Comparison of ENCODE assay signal across 7 cellular contexts in genomic region chrX:386768-387575, GRCh38. TPM values are rescaled to one million over a fixed set of nuclear protein-coding genes. Genes with fewer than 3 reads are reported as not detected.
DNase-seq lines count a peak whose midpoint lies in the region; ATAC-seq, FAIRE-seq and TF ChIP-seq lines count a peak whose summit lies in the region.

A gene with protein sequence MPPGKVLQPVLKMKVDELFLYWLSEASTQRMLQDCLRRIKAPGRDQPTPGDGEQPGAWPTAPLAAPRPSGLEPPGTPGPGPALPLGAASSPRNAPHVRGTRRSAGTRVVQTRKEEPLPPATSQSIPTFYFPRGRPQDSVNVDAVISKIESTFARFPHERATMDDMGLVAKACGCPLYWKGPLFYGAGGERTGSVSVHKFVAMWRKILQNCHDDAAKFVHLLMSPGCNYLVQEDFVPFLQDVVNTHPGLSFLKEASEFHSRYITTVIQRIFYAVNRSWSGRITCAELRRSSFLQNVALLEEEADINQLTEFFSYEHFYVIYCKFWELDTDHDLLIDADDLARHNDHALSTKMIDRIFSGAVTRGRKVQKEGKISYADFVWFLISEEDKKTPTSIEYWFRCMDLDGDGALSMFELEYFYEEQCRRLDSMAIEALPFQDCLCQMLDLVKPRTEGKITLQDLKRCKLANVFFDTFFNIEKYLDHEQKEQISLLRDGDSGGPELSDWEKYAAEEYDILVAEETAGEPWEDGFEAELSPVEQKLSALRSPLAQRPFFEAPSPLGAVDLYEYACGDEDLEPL (minus strand): TSS chrX:386907. CDS start chrX:386691, 216 bp downstream.

- H3K4me1 ChIP-seq in kidney (ENCODE audit: control insufficient read depth in 1 of 2, insufficient read depth in 1 of 2, low read depth in 1 of 2, low read length in 2 of 2) = peaks cover 0 to 2% of the 10 kb centered on the region in 2 donors

- H3K27ac ChIP-seq in kidney (ENCODE audit: low read depth in 2 of 2, low read length in 2 of 2) = peak within 1 kb of the TSS; percentile 100

- peaks cover 8% of the 10 kb centered on the region for H3K4me1 Mint-ChIP-seq in T-helper 2 cell treated with Interferon-gamma antibody and Interleukin-4, amounts not matched to agents 5 μg/mL and 100 μg/mL, for 36 hours (ENCODE audit: low read depth)

- peaks cover 4% of the 10 kb centered on the region for H3K27me3 Mint-ChIP-seq in T-helper 2 cell treated with Interferon-gamma antibody and Interleukin-4, amounts not matched to agents 5 μg/mL and 100 μg/mL, for 36 hours (ENCODE audit: low read depth)

- FAIRE-seq in kidney (lab: Jason Lieb, UNC) = peak; percentile 71

- peak; percentile 99 for DNase-seq in T-helper 2 cell treated with Interferon-gamma antibody and Interleukin-4, amounts not matched to agents 5 μg/mL and 100 μg/mL, for 36 hours (ENCODE audit: low spot score)
- DNase-seq in central memory CD4-positive, alpha-beta T cell = peak; percentile 99
- peak; percentile 100 for DNase-seq in kidney
- peak; percentile 95 to 99 (median 96) for DNase-seq in stimulated activated CD4-positive, alpha-beta T cell treated with anti-CD3 and anti-CD28 coated beads, Interleukin-1b, Interleukin-23, amount 100 ng/mL, for 24 hours (ENCODE audit: low read depth in 4 of 4, low spot score in 1 of 4)
- DNase-seq in stimulated activated naive CD4-positive, alpha-beta T cell treated with Interleukin-2 at 50 U/mL for 16 hours (lab: John Stamatoyannopoulos, UW) = no peak

- H3K9me3 Mint-ChIP-seq in T-helper 2 cell treated with Interferon-gamma antibody and Interleukin-4, amounts not matched to agents 5 μg/mL and 100 μg/mL, for 36 hours = no peaks in the 10 kb centered on the region

- no peaks in the 10 kb centered on the region for H3K36me3 ChIP-seq in kidney (ENCODE audit: control insufficient read depth in 1 of 2, insufficient read depth in 2 of 2, low read length in 2 of 2)

- no peak for TF ChIP-seq CTCF in kidney (IDR thresholded peaks at IDR 0.05; ENCODE audit: borderline replicate concordance, extremely low read depth, insufficient read depth)

- intact Hi-C loops in kidney (cut with DNase I) = no loop called here

- H3K4me3 Mint-ChIP-seq in T-helper 2 cell treated with Interferon-gamma antibody and Interleukin-4, amounts not matched to agents 5 μg/mL and 100 μg/mL, for 36 hours = peak within 1 kb of the TSS; percentile 93

- ATAC-seq in GM18907 (IDR thresholded peaks at IDR 0.05; ENCODE audit: unreplicated experiment) (peak; percentile 95), HG03135 (IDR thresholded peaks at IDR 0.05; ENCODE audit: unreplicated experiment) (peak; percentile 93)

- H3K4me3 ChIP-seq in kidney (ENCODE audit: low read length in 2 of 2) = peak within 1 kb of the TSS; percentile 87 to 94

- peak within 1 kb of the TSS; percentile 89 to 96 for H3K9ac ChIP-seq in kidney (ENCODE audit: low read length in 2 of 2)

- H3K9me3 ChIP-seq in kidney (ENCODE audit: control insufficient read depth in 1 of 2, low read length in 2 of 2) = no peaks in the 10 kb centered on the region

- peaks cover 6% of the 10 kb centered on the region for H3K36me3 Mint-ChIP-seq in T-helper 2 cell treated with Interferon-gamma antibody and Interleukin-4, amounts not matched to agents 5 μg/mL and 100 μg/mL, for 36 hours (ENCODE audit: low read depth)

- H3K27ac Mint-ChIP-seq in T-helper 2 cell treated with Interferon-gamma antibody and Interleukin-4, amounts not matched to agents 5 μg/mL and 100 μg/mL, for 36 hours = peak within 1 kb of the TSS; percentile 100

RNA-seq across cellular contexts. Expression of the gene that starts here (rescaled TPM):
- total RNA-seq in kidney = 14.4 TPM
- 14.1 TPM for polyA plus RNA-seq in kidney (ENCODE audit: insufficient read depth, low read depth, low replicate concordance)
